8 cellular contexts compared by ENCODE assay signal in the genomic region with DNA sequence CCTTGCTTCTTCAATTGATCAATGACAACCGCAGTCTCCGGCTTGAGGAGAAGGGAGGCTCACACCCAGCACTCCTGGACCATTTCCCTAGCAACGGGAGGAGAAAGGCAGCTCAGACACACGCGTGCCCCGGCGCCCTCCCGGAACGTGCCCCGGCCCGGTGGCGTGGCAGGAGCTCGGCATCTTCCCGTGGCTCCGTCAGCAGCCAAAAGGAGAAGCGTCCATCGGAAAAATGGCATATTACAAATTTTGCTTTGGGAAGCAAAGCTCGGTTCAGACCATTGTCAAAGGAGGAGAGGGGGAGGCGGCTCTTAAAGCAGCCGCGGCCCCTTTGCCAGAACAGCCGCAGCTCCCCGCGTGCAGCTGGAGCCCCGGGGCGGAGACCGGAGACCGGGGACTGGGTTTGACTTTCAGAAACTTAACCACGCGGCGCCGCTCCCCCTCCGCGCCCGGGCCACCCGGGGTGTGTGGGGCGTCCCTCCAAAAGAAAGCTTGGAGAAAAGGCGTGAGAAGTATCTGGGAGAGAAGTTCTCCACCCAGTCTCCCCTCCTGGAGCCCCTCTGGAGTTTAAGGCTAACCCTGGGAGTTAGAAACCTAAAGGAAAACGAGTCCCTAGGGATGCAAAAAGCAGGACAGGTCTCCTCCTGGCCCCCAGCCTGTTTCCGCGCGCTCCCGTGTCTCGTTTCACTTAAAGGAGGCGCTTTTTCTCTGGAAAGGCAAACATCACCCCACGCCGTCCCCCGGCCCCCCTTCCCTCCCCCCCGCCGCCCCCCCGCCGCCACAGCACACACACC. TPM values are rescaled to one million over a fixed set of nuclear protein-coding genes. Genes with fewer than 3 reads are reported as not detected.
A peak's percentile ranks its signal among the peaks of the same experiment; 100 is the strongest.
DNase-seq lines count a peak whose midpoint lies in the region; ATAC-seq and TF ChIP-seq lines count a peak whose summit lies in the region.

No MANE protein-coding gene starts in this region.

- no peaks in the 10 kb centered on the region for H3K9me3 ChIP-seq in H9 (ENCODE audit: control insufficient read depth, low read depth, low read length)

- H3K27ac ChIP-seq in H9 (ENCODE audit: insufficient read length, low read depth, low read length) = no peak overlapping the region

- no peak overlapping the region for H2BK12ac ChIP-seq in H9 (ENCODE audit: insufficient read length, low read depth, low read length)

- no peak overlapping the region for H2BK5ac ChIP-seq in H9 (ENCODE audit: insufficient read length, low read length)

- no peaks in the 10 kb centered on the region for H3K4me1 ChIP-seq in H9 (ENCODE audit: insufficient read depth, low read length)

- H4K8ac ChIP-seq in H9 (replicated peaks; ENCODE audit: insufficient read length, low read depth, low read length) = no peak overlapping the region

- no peak overlapping the region for H3K23ac ChIP-seq in H9 (ENCODE audit: insufficient read length, low read depth, low read length)

- H3K18ac ChIP-seq in H9 (ENCODE audit: insufficient read length, low read depth, low read length) = no peak overlapping the region

- peaks cover 54% of the 10 kb centered on the region for H3K27me3 Mint-ChIP-seq in H9 (ENCODE audit: low read depth)

- H2BK120ac ChIP-seq in H9 (ENCODE audit: low read depth, low read length, poor library complexity, severe bottlenecking) = no peak overlapping the region

- H2AFZ ChIP-seq in H9 (ENCODE audit: low read length) = no peak overlapping the region

- TF ChIP-seq CTCF in H9 (conservative IDR thresholded peaks at IDR 0.05) = no peak

- H3K4ac ChIP-seq in H9 (ENCODE audit: low read depth, low read length) = no peak overlapping the region

- no CpG with 5 or more reads among the region's 52 CpGs for WGBS in H9 (ENCODE audit: extremely low coverage, insufficient read length, low lambda C conversion rate)

- H3K27me3 ChIP-seq in H9 (ENCODE audit: insufficient read depth, low read length) = peaks cover 8% of the 10 kb centered on the region; the same call in 1 of the 2 replicates

- H3K4me1 Mint-ChIP-seq in H9 = peaks cover 5 to 9% of the 10 kb centered on the region in 2 experiments

- peaks cover 15% of the 10 kb centered on the region for H3K23me2 ChIP-seq in H9 (ENCODE audit: insufficient read length, low read depth, low read length, poor library complexity, severe bottlenecking)

- peak overlapping the region; percentile 75 for H3K4me2 ChIP-seq in H9 (ENCODE audit: insufficient read depth, insufficient read length, low read length)

- no peak overlapping the region for H3K27ac Mint-ChIP-seq in H9

- H3K4me3 Mint-ChIP-seq in H9 = peak overlapping the region; percentile 77 to 92

- no peak overlapping the region for H2AK5ac ChIP-seq in H9 (ENCODE audit: insufficient read length, low read length)

- ATAC-seq in HG02763 (IDR thresholded peaks at IDR 0.05; ENCODE audit: unreplicated experiment) = no peak

- H3K56ac ChIP-seq in H9 (ENCODE audit: insufficient read length, low read depth, low read length) = no peak overlapping the region

- DNase-seq in H9 (peak; percentile 69), NCI-H510A treated with DMSO at 0.1 percent for 48 hours (lab: John Stamatoyannopoulos, UW) (peak; percentile 14), islet precursor cell (peak; percentile 68), NK-92 (lab: John Stamatoyannopoulos, UW; ENCODE audit: unreplicated experiment) (no peak), kidney glomerular epithelial cell (lab: John Stamatoyannopoulos, UW) (no peak)
- DNase-seq in central memory CD4-positive, alpha-beta T cell = peak; percentile 2
- peak; percentile 2 for DNase-seq in stimulated activated CD4-positive, alpha-beta T cell treated with anti-CD3 and anti-CD28 coated beads, Interleukin-1b, Interleukin-23, amount 100 ng/mL, for 48 hours

- no peak overlapping the region for H2BK20ac ChIP-seq in H9 (ENCODE audit: low read depth, low read length, poor library complexity, severe bottlenecking)

- peaks cover 0 to 4% of the 10 kb centered on the region in 2 experiments; a peak in 2 of 5 replicates for H3K9me3 Mint-ChIP-seq in H9

- no peak overlapping the region for H3T11ph ChIP-seq in H9 (ENCODE audit: low read length)

- H3K36me3 Mint-ChIP-seq in H9 (ENCODE audit: insufficient read depth in 1 of 3, low read depth in 3 of 3) = no peaks in the 10 kb centered on the region

- no peaks in the 10 kb centered on the region for H3K79me2 ChIP-seq in H9 (ENCODE audit: insufficient read depth, low read length)

- no peak overlapping the region for H4K91ac ChIP-seq in H9 (ENCODE audit: insufficient read length, low read depth, low read length)

- no peak overlapping the region for H2BK15ac ChIP-seq in H9 (ENCODE audit: low read depth, low read length)

- peak overlapping the region; percentile 26 for H3K9ac ChIP-seq in H9 (ENCODE audit: extremely low read depth, insufficient read length, low read length)

- H4K20me1 ChIP-seq in H9 (ENCODE audit: control insufficient read depth, insufficient read depth, insufficient read length) = no peaks in the 10 kb centered on the region

- no peak overlapping the region for H4K5ac ChIP-seq in H9 (ENCODE audit: insufficient read length, low read depth, low read length)

- H3K79me1 ChIP-seq in H9 (ENCODE audit: insufficient read depth, low read depth, low read length, poor library complexity, severe bottlenecking) = no peaks in the 10 kb centered on the region

- no peak overlapping the region; the same call in 1 of the 2 replicates for H3K14ac ChIP-seq in H9 (ENCODE audit: insufficient read depth, low read length)

RNA-seq across cellular contexts. Expression of a gene that starts 0.5 kb away (rescaled TPM):
- 0.39 and 1.3 TPM in 2 replicates for total RNA-seq in H9 (2021)

Comparison
In these comparisons a context has a peak if more than half of its experiments do, and no peak if none do; other contexts are left out.
1. DNase-seq: peak in H9 (single experiment), NCI-H510A treated with DMSO at 0.1 percent for 48 hours (single experiment), central memory CD4-positive, alpha-beta T cell (single experiment), islet precursor cell (single experiment) and stimulated activated CD4-positive, alpha-beta T cell treated with anti-CD3 and anti-CD28 coated beads, Interleukin-1b, Interleukin-23, amount 100 ng/mL, for 48 hours (single experiment); none in NK-92 (single experiment) and kidney glomerular epithelial cell (single experiment).